8 cellular contexts compared by ENCODE assay signal in genomic region chr9:137224850-137225694, GRCh38. TPM values are rescaled to one million over a fixed set of nuclear protein-coding genes. Genes with fewer than 3 reads are reported as not detected.
A peak's percentile ranks its signal among the peaks of the same experiment; 100 is the strongest.
DNase-seq lines count a peak whose midpoint lies in the region; ATAC-seq and TF ChIP-seq lines count a peak whose summit lies in the region.

Gene CYSRT1 (plus strand): TSS chr9:137225174. CDS start chr9:137225622, 448 bp downstream.

- DNase-seq in RWPE2 (ENCODE audit: low spot score) (no peak), fibroblast of mammary gland (ENCODE audit: low read depth) (no peak), gastrocnemius medialis (no peak), NCI-H2081 (lab: John Stamatoyannopoulos, UW) (no peak)

- no peaks in the 10 kb centered on the region for H3K27me3 ChIP-seq in RWPE2 (ENCODE audit: insufficient read depth, poor library complexity, severe bottlenecking)
- peaks cover 20 to 25% (median 24%) of the 10 kb centered on the region in 3 donors for H3K27me3 ChIP-seq in gastrocnemius medialis

- no peak for TF ChIP-seq CTCF in GM12875 (IDR thresholded peaks at IDR 0.05; ENCODE audit: borderline replicate concordance, insufficient read depth, low read depth, low read length)
- no peak for TF ChIP-seq CTCF in RWPE2 (IDR thresholded peaks at IDR 0.05; ENCODE audit: poor library complexity, severe bottlenecking)
- TF ChIP-seq CTCF in fibroblast of mammary gland (conservative IDR thresholded peaks at IDR 0.05; ENCODE audit: control insufficient read depth, insufficient read depth, low read depth, low read length): no peak
- no peak for TF ChIP-seq CTCF in gastrocnemius medialis (IDR thresholded peaks at IDR 0.05 in 4 of 5, conservative IDR thresholded peaks at IDR 0.05 in 1 of 5)

- no peak for TF ChIP-seq POLR2A in gastrocnemius medialis (IDR thresholded peaks at IDR 0.05)

- peak within 1 kb of the TSS; percentile 92 for H3K27ac ChIP-seq in RWPE2 (ENCODE audit: poor library complexity, severe bottlenecking)
- peak within 1 kb of the TSS; percentile 87 to 93 (median 90) for H3K27ac ChIP-seq in gastrocnemius medialis

- H3K4me3 ChIP-seq in GM12875 (ENCODE audit: low read depth, low read length): peak within 1 kb of the TSS; percentile 70
- H3K4me3 ChIP-seq in RWPE2 (ENCODE audit: severe bottlenecking): peak within 1 kb of the TSS; percentile 45
- H3K4me3 ChIP-seq in fibroblast of mammary gland (ENCODE audit: control insufficient read depth, low read depth, low read length): peak within 1 kb of the TSS; percentile 62
- peak within 1 kb of the TSS; percentile 63 to 94 (median 88) for H3K4me3 ChIP-seq in gastrocnemius medialis

- H3K36me3 ChIP-seq in RWPE2 (ENCODE audit: low read depth) (no peaks in the 10 kb centered on the region), gastrocnemius medialis (no peaks in the 10 kb centered on the region)

- ATAC-seq in RWPE2 (ENCODE audit: low read depth) (peak; percentile 1; the same call in 1 of the 3 replicates), gastrocnemius medialis (no peak), HG02798 (IDR thresholded peaks at IDR 0.05; ENCODE audit: poor library complexity, unreplicated experiment) (no peak), GM19023 (IDR thresholded peaks at IDR 0.05; ENCODE audit: unreplicated experiment) (no peak), GM18519 (IDR thresholded peaks at IDR 0.05; ENCODE audit: low FRiP score, unreplicated experiment) (no peak)

- H3K9me3 ChIP-seq in RWPE2 (ENCODE audit: severe bottlenecking) (no peaks in the 10 kb centered on the region), gastrocnemius medialis (no peaks in the 10 kb centered on the region)

- H3K4me1 ChIP-seq in RWPE2 (ENCODE audit: insufficient read depth, poor library complexity, severe bottlenecking): peaks cover 32% of the 10 kb centered on the region
- peaks cover 8 to 21% of the 10 kb centered on the region in 2 donors for H3K4me1 ChIP-seq in gastrocnemius medialis

- in situ Hi-C loops in gastrocnemius medialis (cut with MboI; ENCODE audit: low sequenced_read_pairs in 4 of 4): loop anchor here in 1 of 4 donors (10.0 kb wide), 1 partner anchor 100 kb away; no protein-coding TSS in a partner anchor

- intact Hi-C loops in gastrocnemius medialis (cut with DNase I; ENCODE audit: low total_unique reads): loop anchor here (5.0 kb wide), 1 partner anchor 42 kb away; no protein-coding TSS in a partner anchor

RNA-seq across cellular contexts. Expression of gene CYSRT1, which starts in this region (rescaled TPM):
- under 1 TPM in 1 of 4 donors, not detected in 3; 0.42 TPM for total RNA-seq in gastrocnemius medialis
